ENCODE assay signal across 1 cellular context in the genomic region with DNA sequence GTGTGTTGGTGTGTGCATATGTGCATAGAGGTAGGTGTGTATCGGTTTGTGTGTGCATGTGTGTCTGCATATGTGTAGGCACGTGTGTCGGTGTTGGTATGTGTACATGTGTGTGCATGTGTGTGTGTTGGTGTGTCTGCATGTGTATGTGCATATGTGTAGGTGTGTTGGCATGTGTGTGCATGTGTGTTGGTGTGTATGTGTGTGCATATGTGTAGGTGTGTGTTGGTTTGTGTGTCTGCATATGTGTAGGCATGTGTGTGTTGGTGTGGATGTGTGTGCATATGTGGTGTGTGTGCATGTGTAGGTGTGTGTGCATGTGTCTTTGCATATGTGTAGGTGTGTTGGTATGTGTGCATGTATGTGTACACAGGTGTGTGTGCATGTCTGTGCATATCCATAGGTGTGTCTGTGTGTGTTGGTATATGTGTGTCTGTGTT.
TF ChIP-seq lines count a peak whose summit lies in the region.

No MANE protein-coding gene starts in this region.

TF ChIP-seq in HepG2, 621 proteins besides CTCF, POLR2A, EP300 and RAD21 (continued from another document and continues in another):
- TF ChIP-seq ZNF337 (CRISPR knock-in tag; IDR thresholded peaks at IDR 0.05; ENCODE audit: borderline replicate concordance, low read depth) (no peak), POLR2AphosphoS5 (IDR thresholded peaks at IDR 0.05; ENCODE audit: low read depth, low read length) (peak; percentile 58), ZFP36L1 (CRISPR knock-in tag; IDR thresholded peaks at IDR 0.05) (no peak), AHR (CRISPR knock-in tag; IDR thresholded peaks at IDR 0.05) (no peak), HDAC2 (CRISPR knock-in tag; IDR thresholded peaks at IDR 0.05) (no peak), SETDB1 (CRISPR knock-in tag; IDR thresholded peaks at IDR 0.05; ENCODE audit: borderline replicate concordance) (no peak), ZNF343 (CRISPR knock-in tag; IDR thresholded peaks at IDR 0.05) (no peak), ZBTB8A (CRISPR knock-in tag; IDR thresholded peaks at IDR 0.05; ENCODE audit: borderline replicate concordance, low read depth) (no peak), JUND (CRISPR knock-in tag; IDR thresholded peaks at IDR 0.05) (0 out of 2 replicates have a peak, but pooled peaks have one; percentile 20), PAX8 (CRISPR knock-in tag; IDR thresholded peaks at IDR 0.05; ENCODE audit: borderline replicate concordance) (no peak), SOX6 (IDR thresholded peaks at IDR 0.05) (no peak), SOX6 (CRISPR knock-in tag; IDR thresholded peaks at IDR 0.05) (no peak), ZNF326 (CRISPR knock-in tag; IDR thresholded peaks at IDR 0.05; ENCODE audit: borderline replicate concordance) (no peak), ZBTB3 (CRISPR knock-in tag; IDR thresholded peaks at IDR 0.05; ENCODE audit: borderline replicate concordance, low read depth) (no peak), ZNF484 (CRISPR knock-in tag; IDR thresholded peaks at IDR 0.05; ENCODE audit: borderline replicate concordance, low read depth) (no peak), FOXP1 (IDR thresholded peaks at IDR 0.05) (peak; percentile 50; the same call in 1 of the 2 replicates), FOXP1 (CRISPR knock-in tag; IDR thresholded peaks at IDR 0.05) (no peak), TBX3 (IDR thresholded peaks at IDR 0.05; ENCODE audit: borderline replicate concordance) (no peak), NBN (conservative IDR thresholded peaks at IDR 0.05) (no peak), PHB2 (IDR thresholded peaks at IDR 0.05; ENCODE audit: partially characterized antibody) (peak; percentile 16), GABPB1 (CRISPR knock-in tag; IDR thresholded peaks at IDR 0.05) (no peak), SP1 (IDR thresholded peaks at IDR 0.05) (0 out of 2 replicates have a peak, but pooled peaks have one; percentile 66), SP1 (CRISPR knock-in tag; IDR thresholded peaks at IDR 0.05) (no peak), KMT2B (CRISPR knock-in tag; IDR thresholded peaks at IDR 0.05) (no peak), PAF1 (CRISPR knock-in tag; IDR thresholded peaks at IDR 0.05) (no peak), MTA3 (CRISPR knock-in tag; IDR thresholded peaks at IDR 0.05) (no peak), ATM (IDR thresholded peaks at IDR 0.05; ENCODE audit: borderline replicate concordance) (no peak)
- TF ChIP-seq, protein P1, sequence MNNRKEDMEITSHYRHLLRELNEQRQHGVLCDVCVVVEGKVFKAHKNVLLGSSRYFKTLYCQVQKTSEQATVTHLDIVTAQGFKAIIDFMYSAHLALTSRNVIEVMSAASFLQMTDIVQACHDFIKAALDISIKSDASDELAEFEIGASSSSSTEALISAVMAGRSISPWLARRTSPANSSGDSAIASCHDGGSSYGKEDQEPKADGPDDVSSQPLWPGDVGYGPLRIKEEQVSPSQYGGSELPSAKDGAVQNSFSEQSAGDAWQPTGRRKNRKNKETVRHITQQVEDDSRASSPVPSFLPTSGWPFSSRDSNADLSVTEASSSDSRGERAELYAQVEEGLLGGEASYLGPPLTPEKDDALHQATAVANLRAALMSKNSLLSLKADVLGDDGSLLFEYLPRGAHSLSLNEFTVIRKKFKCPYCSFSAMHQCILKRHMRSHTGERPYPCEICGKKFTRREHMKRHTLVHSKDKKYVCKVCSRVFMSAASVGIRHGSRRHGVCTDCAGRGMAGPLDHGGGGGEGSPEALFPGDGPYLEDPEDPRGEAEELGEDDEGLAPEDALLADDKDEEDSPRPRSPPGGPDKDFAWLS (CRISPR knock-in tag; IDR thresholded peaks at IDR 0.05; ENCODE audit: borderline replicate concordance), result no peak
- TF ChIP-seq, protein P2, sequence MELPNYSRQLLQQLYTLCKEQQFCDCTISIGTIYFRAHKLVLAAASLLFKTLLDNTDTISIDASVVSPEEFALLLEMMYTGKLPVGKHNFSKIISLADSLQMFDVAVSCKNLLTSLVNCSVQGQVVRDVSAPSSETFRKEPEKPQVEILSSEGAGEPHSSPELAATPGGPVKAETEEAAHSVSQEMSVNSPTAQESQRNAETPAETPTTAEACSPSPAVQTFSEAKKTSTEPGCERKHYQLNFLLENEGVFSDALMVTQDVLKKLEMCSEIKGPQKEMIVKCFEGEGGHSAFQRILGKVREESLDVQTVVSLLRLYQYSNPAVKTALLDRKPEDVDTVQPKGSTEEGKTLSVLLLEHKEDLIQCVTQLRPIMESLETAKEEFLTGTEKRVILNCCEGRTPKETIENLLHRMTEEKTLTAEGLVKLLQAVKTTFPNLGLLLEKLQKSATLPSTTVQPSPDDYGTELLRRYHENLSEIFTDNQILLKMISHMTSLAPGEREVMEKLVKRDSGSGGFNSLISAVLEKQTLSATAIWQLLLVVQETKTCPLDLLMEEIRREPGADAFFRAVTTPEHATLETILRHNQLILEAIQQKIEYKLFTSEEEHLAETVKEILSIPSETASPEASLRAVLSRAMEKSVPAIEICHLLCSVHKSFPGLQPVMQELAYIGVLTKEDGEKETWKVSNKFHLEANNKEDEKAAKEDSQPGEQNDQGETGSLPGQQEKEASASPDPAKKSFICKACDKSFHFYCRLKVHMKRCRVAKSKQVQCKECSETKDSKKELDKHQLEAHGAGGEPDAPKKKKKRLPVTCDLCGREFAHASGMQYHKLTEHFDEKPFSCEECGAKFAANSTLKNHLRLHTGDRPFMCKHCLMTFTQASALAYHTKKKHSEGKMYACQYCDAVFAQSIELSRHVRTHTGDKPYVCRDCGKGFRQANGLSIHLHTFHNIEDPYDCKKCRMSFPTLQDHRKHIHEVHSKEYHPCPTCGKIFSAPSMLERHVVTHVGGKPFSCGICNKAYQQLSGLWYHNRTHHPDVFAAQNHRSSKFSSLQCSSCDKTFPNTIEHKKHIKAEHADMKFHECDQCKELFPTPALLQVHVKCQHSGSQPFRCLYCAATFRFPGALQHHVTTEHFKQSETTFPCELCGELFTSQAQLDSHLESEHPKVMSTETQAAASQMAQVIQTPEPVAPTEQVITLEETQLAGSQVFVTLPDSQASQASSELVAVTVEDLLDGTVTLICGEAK (IDR thresholded peaks at IDR 0.05), result no peak
- TF ChIP-seq, protein P2 (CRISPR knock-in tag; IDR thresholded peaks at IDR 0.05), result no peak
- TF ChIP-seq, protein P3, sequence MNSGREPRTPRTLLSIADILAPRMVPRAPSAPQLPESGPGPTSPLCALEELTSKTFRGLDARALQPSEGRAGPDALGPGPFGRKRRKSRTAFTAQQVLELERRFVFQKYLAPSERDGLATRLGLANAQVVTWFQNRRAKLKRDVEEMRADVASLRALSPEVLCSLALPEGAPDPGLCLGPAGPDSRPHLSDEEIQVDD (CRISPR knock-in tag; IDR thresholded peaks at IDR 0.05; ENCODE audit: borderline replicate concordance), result no peak
- TF ChIP-seq, protein P4, sequence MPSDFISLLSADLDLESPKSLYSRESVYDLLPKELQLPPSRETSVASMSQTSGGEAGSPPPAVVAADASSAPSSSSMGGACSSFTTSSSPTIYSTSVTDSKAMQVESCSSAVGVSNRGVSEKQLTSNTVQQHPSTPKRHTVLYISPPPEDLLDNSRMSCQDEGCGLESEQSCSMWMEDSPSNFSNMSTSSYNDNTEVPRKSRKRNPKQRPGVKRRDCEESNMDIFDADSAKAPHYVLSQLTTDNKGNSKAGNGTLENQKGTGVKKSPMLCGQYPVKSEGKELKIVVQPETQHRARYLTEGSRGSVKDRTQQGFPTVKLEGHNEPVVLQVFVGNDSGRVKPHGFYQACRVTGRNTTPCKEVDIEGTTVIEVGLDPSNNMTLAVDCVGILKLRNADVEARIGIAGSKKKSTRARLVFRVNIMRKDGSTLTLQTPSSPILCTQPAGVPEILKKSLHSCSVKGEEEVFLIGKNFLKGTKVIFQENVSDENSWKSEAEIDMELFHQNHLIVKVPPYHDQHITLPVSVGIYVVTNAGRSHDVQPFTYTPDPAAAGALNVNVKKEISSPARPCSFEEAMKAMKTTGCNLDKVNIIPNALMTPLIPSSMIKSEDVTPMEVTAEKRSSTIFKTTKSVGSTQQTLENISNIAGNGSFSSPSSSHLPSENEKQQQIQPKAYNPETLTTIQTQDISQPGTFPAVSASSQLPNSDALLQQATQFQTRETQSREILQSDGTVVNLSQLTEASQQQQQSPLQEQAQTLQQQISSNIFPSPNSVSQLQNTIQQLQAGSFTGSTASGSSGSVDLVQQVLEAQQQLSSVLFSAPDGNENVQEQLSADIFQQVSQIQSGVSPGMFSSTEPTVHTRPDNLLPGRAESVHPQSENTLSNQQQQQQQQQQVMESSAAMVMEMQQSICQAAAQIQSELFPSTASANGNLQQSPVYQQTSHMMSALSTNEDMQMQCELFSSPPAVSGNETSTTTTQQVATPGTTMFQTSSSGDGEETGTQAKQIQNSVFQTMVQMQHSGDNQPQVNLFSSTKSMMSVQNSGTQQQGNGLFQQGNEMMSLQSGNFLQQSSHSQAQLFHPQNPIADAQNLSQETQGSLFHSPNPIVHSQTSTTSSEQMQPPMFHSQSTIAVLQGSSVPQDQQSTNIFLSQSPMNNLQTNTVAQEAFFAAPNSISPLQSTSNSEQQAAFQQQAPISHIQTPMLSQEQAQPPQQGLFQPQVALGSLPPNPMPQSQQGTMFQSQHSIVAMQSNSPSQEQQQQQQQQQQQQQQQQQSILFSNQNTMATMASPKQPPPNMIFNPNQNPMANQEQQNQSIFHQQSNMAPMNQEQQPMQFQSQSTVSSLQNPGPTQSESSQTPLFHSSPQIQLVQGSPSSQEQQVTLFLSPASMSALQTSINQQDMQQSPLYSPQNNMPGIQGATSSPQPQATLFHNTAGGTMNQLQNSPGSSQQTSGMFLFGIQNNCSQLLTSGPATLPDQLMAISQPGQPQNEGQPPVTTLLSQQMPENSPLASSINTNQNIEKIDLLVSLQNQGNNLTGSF (CRISPR knock-in tag; IDR thresholded peaks at IDR 0.05), result no peak
- TF ChIP-seq, protein P5, sequence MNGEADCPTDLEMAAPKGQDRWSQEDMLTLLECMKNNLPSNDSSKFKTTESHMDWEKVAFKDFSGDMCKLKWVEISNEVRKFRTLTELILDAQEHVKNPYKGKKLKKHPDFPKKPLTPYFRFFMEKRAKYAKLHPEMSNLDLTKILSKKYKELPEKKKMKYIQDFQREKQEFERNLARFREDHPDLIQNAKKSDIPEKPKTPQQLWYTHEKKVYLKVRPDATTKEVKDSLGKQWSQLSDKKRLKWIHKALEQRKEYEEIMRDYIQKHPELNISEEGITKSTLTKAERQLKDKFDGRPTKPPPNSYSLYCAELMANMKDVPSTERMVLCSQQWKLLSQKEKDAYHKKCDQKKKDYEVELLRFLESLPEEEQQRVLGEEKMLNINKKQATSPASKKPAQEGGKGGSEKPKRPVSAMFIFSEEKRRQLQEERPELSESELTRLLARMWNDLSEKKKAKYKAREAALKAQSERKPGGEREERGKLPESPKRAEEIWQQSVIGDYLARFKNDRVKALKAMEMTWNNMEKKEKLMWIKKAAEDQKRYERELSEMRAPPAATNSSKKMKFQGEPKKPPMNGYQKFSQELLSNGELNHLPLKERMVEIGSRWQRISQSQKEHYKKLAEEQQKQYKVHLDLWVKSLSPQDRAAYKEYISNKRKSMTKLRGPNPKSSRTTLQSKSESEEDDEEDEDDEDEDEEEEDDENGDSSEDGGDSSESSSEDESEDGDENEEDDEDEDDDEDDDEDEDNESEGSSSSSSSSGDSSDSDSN (CRISPR knock-in tag; IDR thresholded peaks at IDR 0.05), result 0 out of 2 replicates have a peak, but pooled peaks have one; percentile 24
- TF ChIP-seq, protein P6, sequence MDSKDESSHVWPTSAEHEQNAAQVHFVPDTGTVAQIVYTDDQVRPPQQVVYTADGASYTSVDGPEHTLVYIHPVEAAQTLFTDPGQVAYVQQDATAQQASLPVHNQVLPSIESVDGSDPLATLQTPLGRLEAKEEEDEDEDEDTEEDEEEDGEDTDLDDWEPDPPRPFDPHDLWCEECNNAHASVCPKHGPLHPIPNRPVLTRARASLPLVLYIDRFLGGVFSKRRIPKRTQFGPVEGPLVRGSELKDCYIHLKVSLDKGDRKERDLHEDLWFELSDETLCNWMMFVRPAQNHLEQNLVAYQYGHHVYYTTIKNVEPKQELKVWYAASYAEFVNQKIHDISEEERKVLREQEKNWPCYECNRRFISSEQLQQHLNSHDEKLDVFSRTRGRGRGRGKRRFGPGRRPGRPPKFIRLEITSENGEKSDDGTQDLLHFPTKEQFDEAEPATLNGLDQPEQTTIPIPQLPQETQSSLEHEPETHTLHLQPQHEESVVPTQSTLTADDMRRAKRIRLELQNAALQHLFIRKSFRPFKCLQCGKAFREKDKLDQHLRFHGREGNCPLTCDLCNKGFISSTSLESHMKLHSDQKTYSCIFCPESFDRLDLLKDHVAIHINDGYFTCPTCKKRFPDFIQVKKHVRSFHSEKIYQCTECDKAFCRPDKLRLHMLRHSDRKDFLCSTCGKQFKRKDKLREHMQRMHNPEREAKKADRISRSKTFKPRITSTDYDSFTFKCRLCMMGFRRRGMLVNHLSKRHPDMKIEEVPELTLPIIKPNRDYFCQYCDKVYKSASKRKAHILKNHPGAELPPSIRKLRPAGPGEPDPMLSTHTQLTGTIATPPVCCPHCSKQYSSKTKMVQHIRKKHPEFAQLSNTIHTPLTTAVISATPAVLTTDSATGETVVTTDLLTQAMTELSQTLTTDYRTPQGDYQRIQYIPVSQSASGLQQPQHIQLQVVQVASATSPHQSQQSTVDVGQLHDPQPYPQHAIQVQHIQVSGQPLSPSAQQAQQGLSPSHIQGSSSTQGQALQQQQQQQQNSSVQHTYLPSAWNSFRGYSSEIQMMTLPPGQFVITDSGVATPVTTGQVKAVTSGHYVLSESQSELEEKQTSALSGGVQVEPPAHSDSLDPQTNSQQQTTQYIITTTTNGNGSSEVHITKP (CRISPR knock-in tag; IDR thresholded peaks at IDR 0.05; ENCODE audit: low read depth), result no peak
- TF ChIP-seq, protein P7, sequence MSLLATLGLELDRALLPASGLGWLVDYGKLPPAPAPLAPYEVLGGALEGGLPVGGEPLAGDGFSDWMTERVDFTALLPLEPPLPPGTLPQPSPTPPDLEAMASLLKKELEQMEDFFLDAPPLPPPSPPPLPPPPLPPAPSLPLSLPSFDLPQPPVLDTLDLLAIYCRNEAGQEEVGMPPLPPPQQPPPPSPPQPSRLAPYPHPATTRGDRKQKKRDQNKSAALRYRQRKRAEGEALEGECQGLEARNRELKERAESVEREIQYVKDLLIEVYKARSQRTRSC (CRISPR knock-in tag; IDR thresholded peaks at IDR 0.05; ENCODE audit: low read depth), result no peak
